22 cellular contexts compared by ENCODE assay signal in the genomic region with DNA sequence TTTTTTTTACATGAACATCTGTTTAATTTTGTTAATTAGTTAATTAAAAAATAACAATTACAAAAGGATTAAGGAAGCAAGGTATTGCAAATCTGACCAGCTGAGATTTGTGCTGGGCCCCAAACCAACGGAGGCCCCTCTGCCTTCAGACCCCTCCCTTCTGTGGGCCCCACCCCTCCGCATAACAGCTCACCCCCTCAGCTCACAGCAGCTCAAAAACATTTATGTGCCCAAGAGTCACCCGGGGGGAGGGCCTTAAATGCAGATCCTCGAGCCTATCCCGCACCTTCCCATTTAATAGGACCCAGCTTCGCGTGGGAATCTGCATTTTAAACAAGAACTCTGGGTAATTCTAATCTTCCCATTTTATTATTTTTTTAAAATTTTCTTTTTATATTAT.
A peak's percentile ranks its signal among the peaks of the same experiment; 100 is the strongest.
DNase-seq lines count a peak whose midpoint lies in the region; ATAC-seq and TF ChIP-seq lines count a peak whose summit lies in the region.
"Had no signal": no experiment of that assay in that cellular context is flagged by ENCODE, and none has a peak within 500 bp of the region (broad histone marks: within the 10 kb centered on the region; RNA-seq: fewer than 3 reads in every experiment).

No MANE protein-coding gene starts in this region.

- H3K4me2 ChIP-seq in GM23338 (peak overlapping the region; percentile 64), neural cell (ENCODE audit: low read length) (no peak overlapping the region)
- H3K4me2 ChIP-seq: A549; BLaER1 treated with 17β-estradiol and CSF1 and Interleukin-3, amounts not matched to agents 10 nM and 100 nM had no signal

- H3K4me3 ChIP-seq in GM23338 (no peak overlapping the region), neural cell (ENCODE audit: low read length) (no peak overlapping the region)
- H3K4me3 ChIP-seq: A549; BLaER1 treated with 17β-estradiol and CSF1 and Interleukin-3, amounts not matched to agents 10 nM and 100 nM had no signal

- no peak overlapping the region; the same call in 2 of the 3 replicates for H3K4me3 Mint-ChIP-seq in GM23338
- H3K4me3 Mint-ChIP-seq: CD14-positive monocyte; CD4-positive, alpha-beta T cell; CD8-positive, alpha-beta memory T cell; HFFc6 had no signal

- H3K27me3 Mint-ChIP-seq in GM23338 (ENCODE audit: insufficient read depth, low read depth, poor library complexity), result peaks cover 4% of the 10 kb centered on the region
- H3K27me3 Mint-ChIP-seq: CD4-positive, alpha-beta T cell had no signal

- no peak overlapping the region for H3K27ac ChIP-seq in GM23338 (ENCODE audit: low read depth)
- peak overlapping the region; percentile 77 for H3K27ac ChIP-seq in neural cell (ENCODE audit: low read length)
- H3K27ac ChIP-seq: BLaER1 treated with 17β-estradiol and CSF1 and Interleukin-3, amounts not matched to agents 10 nM and 100 nM had no signal

- H3K79me2 ChIP-seq in GM23338 (replicated peaks; ENCODE audit: insufficient read depth) (no peaks in the 10 kb centered on the region), neural cell (replicated peaks; ENCODE audit: insufficient read depth, low read length) (no peaks in the 10 kb centered on the region)

- TF ChIP-seq RAD21 in neural cell (conservative IDR thresholded peaks at IDR 0.05), result no peak

- DNase-seq in NCI-H2227 (lab: John Stamatoyannopoulos, UW; ENCODE audit: unreplicated experiment) (peak; percentile 30), NCI-H2227 treated with DMSO at 0.1 percent for 48 hours (lab: John Stamatoyannopoulos, UW) (no peak), GM23338 (ENCODE audit: low spot score) (peak; percentile 21), NCI-H69 (lab: John Stamatoyannopoulos, UW) (peak; percentile 46), ecto neural progenitor cell (ENCODE audit: low spot score) (no peak), NCI-H187 (lab: John Stamatoyannopoulos, UW) (no peak)
- DNase-seq: 8988T; ACHN; AML-193; BE2C; CD4-positive, alpha-beta T cell; CD8-positive, alpha-beta memory T cell; DMS53; DMS79 treated with DMSO at 0.1 percent for 48 hours; GF-D8; H9; HFFc6 had no signal

- no peak overlapping the region for H3K27ac Mint-ChIP-seq in GM23338
- H3K27ac Mint-ChIP-seq: CD14-positive monocyte; CD4-positive, alpha-beta T cell; HFFc6 had no signal

- no peak for TF ChIP-seq CTCF in GM23338 (conservative IDR thresholded peaks at IDR 0.05; ENCODE audit: low read depth in 2 of 2)
- no peak for TF ChIP-seq CTCF in neural cell (IDR thresholded peaks at IDR 0.05; ENCODE audit: poor library complexity, severe bottlenecking)

- H3K36me3 ChIP-seq in GM23338 (ENCODE audit: insufficient read depth) (no peaks in the 10 kb centered on the region), neural cell (ENCODE audit: insufficient read depth, low read length) (peaks cover 1% of the 10 kb centered on the region)

- no peak overlapping the region for H3K9ac ChIP-seq in neural cell (ENCODE audit: low read length)
- H3K9ac ChIP-seq: BLaER1 treated with 17β-estradiol and CSF1 and Interleukin-3, amounts not matched to agents 10 nM and 100 nM had no signal

- peaks cover 14% of the 10 kb centered on the region for H3K4me1 ChIP-seq in GM23338 (ENCODE audit: insufficient read depth)
- H3K4me1 ChIP-seq: A549, BE2C had no signal

- H2AFZ ChIP-seq in GM23338, result peak overlapping the region; percentile 63; the same call in 1 of the 2 replicates
- H2AFZ ChIP-seq in neural cell (ENCODE audit: low read depth, low read length), result no peak overlapping the region

- H3K36me3 Mint-ChIP-seq in GM23338 (ENCODE audit: low read depth), result peaks cover 6% of the 10 kb centered on the region; the same call in 2 of the 3 replicates
- H3K36me3 Mint-ChIP-seq: CD14-positive monocyte; CD8-positive, alpha-beta memory T cell had no signal

- peak; percentile 15 for ATAC-seq in GM23338
- ATAC-seq: A549, HCT116 had no signal

- no peaks in the 10 kb centered on the region for H3K9me3 ChIP-seq in neural cell (ENCODE audit: low read length)
- H3K9me3 ChIP-seq: A549; BE2C; BLaER1 treated with 17β-estradiol and CSF1 and Interleukin-3, amounts not matched to agents 10 nM and 100 nM had no signal

- H3K9me2 ChIP-seq in GM23338 (ENCODE audit: insufficient read depth) (no peaks in the 10 kb centered on the region), neural cell (ENCODE audit: insufficient read depth, low read length) (no peaks in the 10 kb centered on the region)

- peaks cover 28% of the 10 kb centered on the region for H3K4me1 Mint-ChIP-seq in GM23338
- H3K4me1 Mint-ChIP-seq: CD14-positive monocyte; CD8-positive, alpha-beta memory T cell had no signal

- H3F3A ChIP-seq in GM23338 (replicated peaks; ENCODE audit: low read depth) (no peaks in the 10 kb centered on the region), neural cell (ENCODE audit: insufficient read depth, low read length, poor library complexity, severe bottlenecking) (no peaks in the 10 kb centered on the region)

- H3K9me3 Mint-ChIP-seq in GM23338, result no peaks in the 10 kb centered on the region
- H3K9me3 Mint-ChIP-seq: CD4-positive, alpha-beta T cell; CD8-positive, alpha-beta memory T cell; H9; HFFc6 had no signal

- H4K20me1 ChIP-seq in GM23338 (replicated peaks; ENCODE audit: insufficient read depth) (no peaks in the 10 kb centered on the region), neural cell (ENCODE audit: insufficient read depth) (no peaks in the 10 kb centered on the region)

- no peak for TF ChIP-seq EP300 in neural cell (conservative IDR thresholded peaks at IDR 0.05; ENCODE audit: poor library complexity, severe bottlenecking)

- H3K27me3 ChIP-seq in GM23338 (ENCODE audit: insufficient read depth), result no peaks in the 10 kb centered on the region
- no peaks in the 10 kb centered on the region for H3K27me3 ChIP-seq in neural cell (ENCODE audit: insufficient read depth, low read depth, low read length)
- H3K27me3 ChIP-seq: BE2C; BLaER1 treated with 17β-estradiol and CSF1 and Interleukin-3, amounts not matched to agents 10 nM and 100 nM had no signal

TF ChIP-seq in GM23338, 12 proteins besides CTCF, POLR2A, EP300 and RAD21 (continues in another document):
- TF ChIP-seq, protein P1, sequence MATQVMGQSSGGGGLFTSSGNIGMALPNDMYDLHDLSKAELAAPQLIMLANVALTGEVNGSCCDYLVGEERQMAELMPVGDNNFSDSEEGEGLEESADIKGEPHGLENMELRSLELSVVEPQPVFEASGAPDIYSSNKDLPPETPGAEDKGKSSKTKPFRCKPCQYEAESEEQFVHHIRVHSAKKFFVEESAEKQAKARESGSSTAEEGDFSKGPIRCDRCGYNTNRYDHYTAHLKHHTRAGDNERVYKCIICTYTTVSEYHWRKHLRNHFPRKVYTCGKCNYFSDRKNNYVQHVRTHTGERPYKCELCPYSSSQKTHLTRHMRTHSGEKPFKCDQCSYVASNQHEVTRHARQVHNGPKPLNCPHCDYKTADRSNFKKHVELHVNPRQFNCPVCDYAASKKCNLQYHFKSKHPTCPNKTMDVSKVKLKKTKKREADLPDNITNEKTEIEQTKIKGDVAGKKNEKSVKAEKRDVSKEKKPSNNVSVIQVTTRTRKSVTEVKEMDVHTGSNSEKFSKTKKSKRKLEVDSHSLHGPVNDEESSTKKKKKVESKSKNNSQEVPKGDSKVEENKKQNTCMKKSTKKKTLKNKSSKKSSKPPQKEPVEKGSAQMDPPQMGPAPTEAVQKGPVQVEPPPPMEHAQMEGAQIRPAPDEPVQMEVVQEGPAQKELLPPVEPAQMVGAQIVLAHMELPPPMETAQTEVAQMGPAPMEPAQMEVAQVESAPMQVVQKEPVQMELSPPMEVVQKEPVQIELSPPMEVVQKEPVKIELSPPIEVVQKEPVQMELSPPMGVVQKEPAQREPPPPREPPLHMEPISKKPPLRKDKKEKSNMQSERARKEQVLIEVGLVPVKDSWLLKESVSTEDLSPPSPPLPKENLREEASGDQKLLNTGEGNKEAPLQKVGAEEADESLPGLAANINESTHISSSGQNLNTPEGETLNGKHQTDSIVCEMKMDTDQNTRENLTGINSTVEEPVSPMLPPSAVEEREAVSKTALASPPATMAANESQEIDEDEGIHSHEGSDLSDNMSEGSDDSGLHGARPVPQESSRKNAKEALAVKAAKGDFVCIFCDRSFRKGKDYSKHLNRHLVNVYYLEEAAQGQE (IDR thresholded peaks at IDR 0.05; ENCODE audit: unreplicated experiment), result no peak
- TF ChIP-seq STAT1 (IDR thresholded peaks at IDR 0.05; ENCODE audit: unreplicated experiment) (no peak), JUNB (IDR thresholded peaks at IDR 0.05; ENCODE audit: unreplicated experiment) (no peak), POLR2AphosphoS5 (IDR thresholded peaks at IDR 0.05; ENCODE audit: low read depth) (no peak), NANOG (IDR thresholded peaks at IDR 0.05; ENCODE audit: borderline replicate concordance) (no peak), ZNF331 (CRISPR knock-in tag; IDR thresholded peaks at IDR 0.05; ENCODE audit: low read depth) (no peak)

TF ChIP-seq in neural cell, 6 proteins besides CTCF, POLR2A, EP300 and RAD21 (continues in another document):
- TF ChIP-seq TAF1 (IDR thresholded peaks at IDR 0.05; ENCODE audit: low read depth) (no peak), EZH2 (IDR thresholded peaks at IDR 0.05; ENCODE audit: borderline replicate concordance, insufficient read depth, low read length, poor library complexity, severe bottlenecking) (no peak), SMC3 (conservative IDR thresholded peaks at IDR 0.05; ENCODE audit: poor library complexity) (no peak), MXI1 (conservative IDR thresholded peaks at IDR 0.05; ENCODE audit: poor library complexity, severe bottlenecking) (no peak)
- TF ChIP-seq, protein P1 (IDR thresholded peaks at IDR 0.05; ENCODE audit: borderline replicate concordance), result no peak

Comparison
In these comparisons a context has a peak if more than half of its experiments do, and no peak if none do; other contexts are left out.
1. DNase-seq: peak in NCI-H2227 (single experiment), GM23338 (single experiment) and NCI-H69 (single experiment); none in NCI-H2227 treated with DMSO at 0.1 percent for 48 hours (single experiment), ecto neural progenitor cell (single experiment) and NCI-H187 (0 of 2).